12 cellular contexts compared by ENCODE assay signal in the genomic region with DNA sequence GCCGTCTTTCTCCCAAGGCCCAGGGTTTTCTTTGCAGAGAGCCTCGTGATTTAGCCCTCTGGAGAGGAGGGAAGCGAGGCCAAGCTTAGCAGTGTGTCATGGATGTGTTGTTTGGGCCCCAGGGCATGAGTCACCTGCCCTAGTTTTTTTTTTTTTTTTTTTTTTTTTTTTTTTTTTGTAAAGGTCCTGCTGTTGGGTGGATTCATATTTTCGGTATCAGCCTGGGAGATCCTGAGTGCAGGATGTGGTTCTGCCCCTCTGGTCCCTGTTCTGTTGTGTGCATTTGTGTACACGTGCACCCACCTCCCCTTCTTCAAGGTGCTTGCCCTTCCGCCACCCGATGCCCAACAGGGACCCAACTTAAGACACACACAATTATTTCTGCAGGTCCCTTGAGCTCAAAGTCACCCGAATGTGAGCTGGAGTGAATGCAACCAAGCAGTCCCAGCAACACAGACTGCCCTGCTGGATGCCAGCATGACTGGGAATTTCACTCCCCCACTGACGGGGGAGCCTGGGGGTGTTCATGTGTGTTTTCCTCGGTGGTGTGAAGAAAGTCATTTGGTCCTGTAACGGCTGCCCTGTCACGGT.
DNase-seq lines count a peak whose midpoint lies in the region; ATAC-seq and TF ChIP-seq lines count a peak whose summit lies in the region.
"Had no signal": no experiment of that assay in that cellular context is flagged by ENCODE, and none has a peak within 500 bp of the region (broad histone marks: within the 10 kb centered on the region; RNA-seq: fewer than 3 reads in every experiment).

No MANE protein-coding gene starts in this region.

- no peaks in the 10 kb centered on the region for H3K9me3 Mint-ChIP-seq in endodermal cell
- H3K9me3 Mint-ChIP-seq: activated B cell treated with CpG ODN at 0.5 μM for 24 hours had no signal

- H3K27me3 Mint-ChIP-seq in endodermal cell (ENCODE audit: insufficient read depth), result peaks cover 51% of the 10 kb centered on the region

- no peak overlapping the region for H3K27ac ChIP-seq in endodermal cell (ENCODE audit: low read depth, low read length)

- H3K36me3 Mint-ChIP-seq in endodermal cell (ENCODE audit: low read depth), result no peaks in the 10 kb centered on the region

- H3K4me3 Mint-ChIP-seq in endodermal cell, result no peak overlapping the region
- H3K4me3 Mint-ChIP-seq: activated B cell treated with CpG ODN at 0.5 μM for 24 hours had no signal

- WGBS in endodermal cell (ENCODE audit: insufficient coverage in 1 of 2, insufficient read length in 1 of 2), 2 experiments, result 87 to 89% methylated on average over 4 to 12 of the region's 12 CpGs

- TF ChIP-seq CTCF in AG10803 (conservative IDR thresholded peaks at IDR 0.05; ENCODE audit: low read length) (no peak), endodermal cell (conservative IDR thresholded peaks at IDR 0.05) (no peak)

- H3K36me3 ChIP-seq in endodermal cell (ENCODE audit: control insufficient read depth, insufficient read depth, low read length), result no peaks in the 10 kb centered on the region

- DNase-seq in AG10803 (ENCODE audit: low read depth), result peak; percentile 40
- peak; percentile 54 for DNase-seq in HCEC 1CT
- DNase-seq in T-helper 22 cell (ENCODE audit: low read depth), result peak; percentile 15
- peak; percentile 42 for DNase-seq in endodermal cell
- no peak for DNase-seq in NCI-H82 treated with DMSO at 0.1 percent for 48 hours (lab: John Stamatoyannopoulos, UW; ENCODE audit: unreplicated experiment)
- DNase-seq in NCI-H446 (lab: John Stamatoyannopoulos, UW), result no peak
- DNase-seq in NCI-H1436 treated with DMSO at 0.1 percent for 48 hours (lab: John Stamatoyannopoulos, UW), result no peak
- DNase-seq: activated B cell treated with CpG ODN at 0.5 μM for 24 hours, Caco-2, hypothalamus, NCI-H82 had no signal

- no peak for ATAC-seq in GM18868 (IDR thresholded peaks at IDR 0.05; ENCODE audit: unreplicated experiment)

- peaks cover 10% of the 10 kb centered on the region for H3K4me1 Mint-ChIP-seq in endodermal cell

- peaks cover 39% of the 10 kb centered on the region for H3K27me3 ChIP-seq in endodermal cell (ENCODE audit: control insufficient read depth, insufficient read depth, low read length, poor library complexity, severe bottlenecking)

- H3K27ac Mint-ChIP-seq in endodermal cell, result no peak overlapping the region
- H3K27ac Mint-ChIP-seq: activated B cell treated with CpG ODN at 0.5 μM for 24 hours had no signal

- H3K9ac ChIP-seq in endodermal cell (ENCODE audit: extremely low read depth, low read length, poor library complexity, severe bottlenecking), result no peak overlapping the region

- no peak overlapping the region for H3K4me3 ChIP-seq in AG10803 (ENCODE audit: low read length)
- H3K4me3 ChIP-seq in endodermal cell (ENCODE audit: low read length), result no peak overlapping the region

- no peaks in the 10 kb centered on the region for H3K4me1 ChIP-seq in endodermal cell (ENCODE audit: control insufficient read depth, insufficient read depth, low read length)
- H3K4me1 ChIP-seq: Caco-2 had no signal

- H3K9me3 ChIP-seq in endodermal cell (ENCODE audit: control insufficient read depth, low read length), result no peaks in the 10 kb centered on the region
- H3K9me3 ChIP-seq: Caco-2 had no signal

Comparison
In these comparisons a context has a peak if more than half of its experiments do, and no peak if none do; other contexts are left out.
1. DNase-seq: peak in AG10803 (single experiment), HCEC 1CT (single experiment), T-helper 22 cell (single experiment) and endodermal cell (single experiment); none in NCI-H82 treated with DMSO at 0.1 percent for 48 hours (single experiment), NCI-H446 (0 of 2) and NCI-H1436 treated with DMSO at 0.1 percent for 48 hours (single experiment).